12 cellular contexts compared by ENCODE assay signal in the genomic region with DNA sequence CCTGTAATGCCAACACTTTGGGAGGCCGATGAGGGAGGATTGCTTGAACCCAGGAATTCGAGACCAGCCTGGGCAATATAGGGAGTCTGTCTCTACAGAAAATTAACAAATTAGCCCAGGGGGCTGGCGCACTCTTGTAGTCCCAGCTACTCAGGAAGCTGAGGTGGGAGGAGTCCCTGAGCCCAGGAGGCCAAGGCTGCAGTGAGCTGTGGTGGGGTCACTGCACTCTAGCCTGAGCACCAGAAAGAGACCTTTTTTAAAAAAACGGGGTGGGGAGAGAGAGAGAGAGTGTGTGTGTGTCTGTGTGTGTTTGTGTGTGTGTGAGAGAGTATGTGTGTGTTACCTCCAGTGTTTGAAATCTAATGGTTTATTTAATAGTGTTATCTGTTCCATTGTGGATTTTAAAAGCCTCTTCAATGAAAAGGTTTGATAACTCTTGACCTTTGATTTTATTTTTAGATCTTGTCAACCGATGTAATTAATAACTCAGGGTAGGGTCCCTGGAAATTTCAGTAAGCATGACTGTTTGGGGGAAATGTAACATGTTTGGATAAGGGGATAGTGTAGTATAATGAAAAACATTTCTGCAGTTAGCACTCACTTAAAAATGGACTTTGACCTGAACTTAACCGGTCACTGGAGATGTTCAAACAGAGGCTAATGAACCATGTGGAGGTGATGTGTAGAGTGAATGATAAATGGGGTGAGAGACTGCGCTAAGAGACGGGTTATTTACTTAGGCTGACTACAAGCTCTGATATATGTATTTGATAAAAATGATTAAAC. TPM values are rescaled to one million over a fixed set of nuclear protein-coding genes. Genes with fewer than 3 reads are reported as not detected.
A peak's percentile ranks its signal among the peaks of the same experiment; 100 is the strongest.
DNase-seq lines count a peak whose midpoint lies in the region; ATAC-seq and TF ChIP-seq lines count a peak whose summit lies in the region.
"Had no signal": no experiment of that assay in that cellular context is flagged by ENCODE, and none has a peak within 500 bp of the region (broad histone marks: within the 10 kb centered on the region; RNA-seq: fewer than 3 reads in every experiment).

No MANE protein-coding gene starts in this region.

- H3K9me3 ChIP-seq in Panc1 (ENCODE audit: control insufficient read depth, insufficient read depth, low read depth, low read length) = no peaks in the 10 kb centered on the region
- no peaks in the 10 kb centered on the region for H3K9me3 ChIP-seq in PC-3 (ENCODE audit: low read length)

- no peak for ATAC-seq in activated naive CD8-positive, alpha-beta T cell treated with anti-CD3 and anti-CD28 coated beads, Interleukin-2, amount 10 ng/mL, durations not matched to agents 7 days and 5 days (ENCODE audit: low read depth)
- ATAC-seq in Panc1 (no peak), left colon (peak; percentile 56), PC-3 (no peak), GM18873 (IDR thresholded peaks at IDR 0.05; ENCODE audit: low FRiP score, unreplicated experiment) (no peak)
- no peak for ATAC-seq in stimulated activated effector memory CD8-positive, alpha-beta T cell treated with anti-CD3 and anti-CD28 coated beads, Interleukin-12 subunit alpha, Interleukin-12 subunit beta, amount 100 ng/mL, for 72 hours
- no peak for ATAC-seq in activated CD4-positive, CD25-positive, alpha-beta regulatory T cell treated with anti-CD3 and anti-CD28 coated beads, Interleukin-2, amount 50 U/mL, for 24 hours

- no peak overlapping the region for H2AFZ ChIP-seq in PC-3 (ENCODE audit: low read length)

- no peak overlapping the region for H3K4me3 Mint-ChIP-seq in activated naive CD8-positive, alpha-beta T cell treated with anti-CD3 and anti-CD28 coated beads, Interleukin-2, amount 10 ng/mL, durations not matched to agents 7 days and 5 days
- H3K4me3 Mint-ChIP-seq in activated naive CD8-positive, alpha-beta T cell treated with anti-CD3 and anti-CD28 coated beads for 36 hours = no peak overlapping the region
- no peak overlapping the region for H3K4me3 Mint-ChIP-seq in stimulated activated effector memory CD8-positive, alpha-beta T cell treated with anti-CD3 and anti-CD28 coated beads, Interleukin-12 subunit alpha, Interleukin-12 subunit beta, amount 100 ng/mL, for 72 hours

- no peak for DNase-seq in activated naive CD8-positive, alpha-beta T cell treated with anti-CD3 and anti-CD28 coated beads, Interleukin-2, amount 10 ng/mL, durations not matched to agents 7 days and 5 days
- no peak for DNase-seq in activated naive CD8-positive, alpha-beta T cell treated with anti-CD3 and anti-CD28 coated beads for 36 hours
- DNase-seq in Panc1 (ENCODE audit: low read depth, low spot score) (no peak), left colon (no peak), PC-3 (no peak)
- DNase-seq in stimulated activated effector memory CD8-positive, alpha-beta T cell treated with anti-CD3 and anti-CD28 coated beads, Interleukin-12 subunit alpha, Interleukin-12 subunit beta, amount 100 ng/mL, for 72 hours (ENCODE audit: low spot score in 2 of 2) = no peak
- DNase-seq: DMS79, IMR-90, NCI-H1105, NCI-H446 had no signal

- no peak overlapping the region for H3K9ac ChIP-seq in PC-3 (ENCODE audit: low read length)

- H3K79me2 ChIP-seq in PC-3 (ENCODE audit: low read length) = no peaks in the 10 kb centered on the region

- H3K4me1 Mint-ChIP-seq in activated naive CD8-positive, alpha-beta T cell treated with anti-CD3 and anti-CD28 coated beads, Interleukin-2, amount 10 ng/mL, durations not matched to agents 7 days and 5 days = no peaks in the 10 kb centered on the region
- H3K4me1 Mint-ChIP-seq in activated naive CD8-positive, alpha-beta T cell treated with anti-CD3 and anti-CD28 coated beads for 36 hours = no peaks in the 10 kb centered on the region
- peaks cover 10% of the 10 kb centered on the region for H3K4me1 Mint-ChIP-seq in stimulated activated effector memory CD8-positive, alpha-beta T cell treated with anti-CD3 and anti-CD28 coated beads, Interleukin-12 subunit alpha, Interleukin-12 subunit beta, amount 100 ng/mL, for 72 hours

- POLR2A ChIA-PET in activated naive CD8-positive, alpha-beta T cell treated with anti-CD3 and anti-CD28 coated beads, Interleukin-2, amount 10 ng/mL, durations not matched to agents 7 days and 5 days (lab: Charles Lee) = interaction anchor here (0.9 kb wide), 1 partner anchor 8 kb away, joined by 3 read pairs; no protein-coding TSS in a partner anchor
- POLR2A ChIA-PET in Panc1 (lab: Charles Lee) = no interaction called here
- POLR2A ChIA-PET in PC-3 (lab: Charles Lee; ENCODE audit: unreplicated experiment) = no interaction called here

- H3K27me3 Mint-ChIP-seq in activated naive CD8-positive, alpha-beta T cell treated with anti-CD3 and anti-CD28 coated beads, Interleukin-2, amount 10 ng/mL, durations not matched to agents 7 days and 5 days = no peaks in the 10 kb centered on the region
- no peaks in the 10 kb centered on the region for H3K27me3 Mint-ChIP-seq in activated naive CD8-positive, alpha-beta T cell treated with anti-CD3 and anti-CD28 coated beads for 36 hours

- H3K27me3 ChIP-seq in Panc1 (ENCODE audit: control insufficient read depth, insufficient read depth, low read length) (no peaks in the 10 kb centered on the region), PC-3 (ENCODE audit: low read length) (no peaks in the 10 kb centered on the region)

- BruUV-seq in Panc1 (replicated peaks; lab: Mats Ljungman, UMichigan) (TSS peak; percentile 17), PC-3 (replicated peaks; lab: Mats Ljungman, UMichigan) (no TSS peak)

- H3K36me3 Mint-ChIP-seq in activated naive CD8-positive, alpha-beta T cell treated with anti-CD3 and anti-CD28 coated beads, Interleukin-2, amount 10 ng/mL, durations not matched to agents 7 days and 5 days = peaks cover 15% of the 10 kb centered on the region
- H3K36me3 Mint-ChIP-seq in activated naive CD8-positive, alpha-beta T cell treated with anti-CD3 and anti-CD28 coated beads for 36 hours = peaks cover 12% of the 10 kb centered on the region
- peaks cover 89% of the 10 kb centered on the region for H3K36me3 Mint-ChIP-seq in stimulated activated effector memory CD8-positive, alpha-beta T cell treated with anti-CD3 and anti-CD28 coated beads, Interleukin-12 subunit alpha, Interleukin-12 subunit beta, amount 100 ng/mL, for 72 hours

- no peaks in the 10 kb centered on the region for H3K9me2 ChIP-seq in PC-3 (replicated peaks; ENCODE audit: low read length)

- TF ChIP-seq CTCF in Panc1 (IDR thresholded peaks at IDR 0.05) = no peak
- no peak for TF ChIP-seq CTCF in PC-3 (conservative IDR thresholded peaks at IDR 0.05; ENCODE audit: low read depth, low read length)

- H3F3A ChIP-seq in PC-3 (ENCODE audit: low read length, unreplicated experiment) = no peaks in the 10 kb centered on the region

- H3K36me3 ChIP-seq in Panc1 (ENCODE audit: control insufficient read depth, insufficient read depth, low read length) (no peaks in the 10 kb centered on the region; the same call in 1 of the 2 replicates), PC-3 (ENCODE audit: low read depth, low read length) (peaks cover 4% of the 10 kb centered on the region; the same call in 1 of the 2 replicates)

- H3K9me3 Mint-ChIP-seq in activated naive CD8-positive, alpha-beta T cell treated with anti-CD3 and anti-CD28 coated beads, Interleukin-2, amount 10 ng/mL, durations not matched to agents 7 days and 5 days = no peaks in the 10 kb centered on the region
- no peaks in the 10 kb centered on the region for H3K9me3 Mint-ChIP-seq in activated naive CD8-positive, alpha-beta T cell treated with anti-CD3 and anti-CD28 coated beads for 36 hours
- H3K9me3 Mint-ChIP-seq in stimulated activated effector memory CD8-positive, alpha-beta T cell treated with anti-CD3 and anti-CD28 coated beads, Interleukin-12 subunit alpha, Interleukin-12 subunit beta, amount 100 ng/mL, for 72 hours = no peaks in the 10 kb centered on the region

- H4K20me1 ChIP-seq in PC-3 (ENCODE audit: low read length) = peaks cover 4% of the 10 kb centered on the region; the same call in 1 of the 2 replicates

- intact Hi-C loops in Panc1 (cut with micrococcal nuclease; ENCODE audit: unreplicated experiment) = no loop called here
- intact Hi-C loops in left colon (cut with DNase I, micrococcal nuclease) = no loop called here
- intact Hi-C loops in PC-3 (cut with micrococcal nuclease) = no loop called here

- CTCF ChIA-PET in Panc1 (lab: Charles Lee) = no interaction called here
- CTCF ChIA-PET in PC-3 (lab: Charles Lee) = interaction anchor here (0.6 kb wide), 1 partner anchor 27 kb away, joined by 4 read pairs; no protein-coding TSS in a partner anchor

- no peak overlapping the region for H3K4me2 ChIP-seq in PC-3 (ENCODE audit: low read length)

- in situ Hi-C loops in Panc1 (cut with HindIII; ENCODE audit: low pct_unique_long_range_greater_than_20kb, low sequenced_read_pairs) = no loop called here

- H3K4me3 ChIP-seq in Panc1 (ENCODE audit: low read depth in 2 of 2, low read length in 2 of 2) (no peak overlapping the region), PC-3 (ENCODE audit: low read length) (no peak overlapping the region)

- no peaks in the 10 kb centered on the region; the same call in 1 of the 2 replicates for H3K4me1 ChIP-seq in Panc1 (ENCODE audit: control insufficient read depth, insufficient read depth, low read length)
- peaks cover 10% of the 10 kb centered on the region for H3K4me1 ChIP-seq in PC-3 (ENCODE audit: insufficient read depth, low read length)

- H3K27ac Mint-ChIP-seq in activated naive CD8-positive, alpha-beta T cell treated with anti-CD3 and anti-CD28 coated beads, Interleukin-2, amount 10 ng/mL, durations not matched to agents 7 days and 5 days = peak overlapping the region; percentile 48
- no peak overlapping the region for H3K27ac Mint-ChIP-seq in activated naive CD8-positive, alpha-beta T cell treated with anti-CD3 and anti-CD28 coated beads for 36 hours
- H3K27ac Mint-ChIP-seq in stimulated activated effector memory CD8-positive, alpha-beta T cell treated with anti-CD3 and anti-CD28 coated beads, Interleukin-12 subunit alpha, Interleukin-12 subunit beta, amount 100 ng/mL, for 72 hours = peak overlapping the region; percentile 72

- H3K27ac ChIP-seq in Panc1 (ENCODE audit: low read length) (no peak overlapping the region), PC-3 (ENCODE audit: low read length) (no peak overlapping the region)

RNA-seq across cellular contexts. Expression of a gene that starts 29.7 kb away (rescaled TPM):
- total RNA-seq in activated naive CD8-positive, alpha-beta T cell treated with anti-CD3 and anti-CD28 coated beads, Interleukin-2, amount 10 ng/mL, durations not matched to agents 7 days and 5 days = 10 to 100 TPM; 67.1 to 83.4 TPM
- total RNA-seq in activated naive CD8-positive, alpha-beta T cell treated with anti-CD3 and anti-CD28 coated beads for 36 hours = 10 to 100 TPM; 33.6 to 34.4 TPM
- 75.8 TPM for total RNA-seq in Panc1 (2021; ENCODE audit: unreplicated experiment)
- polyA plus RNA-seq in Panc1 (2012; ENCODE audit: insufficient read length) = 26.9 TPM
- 10 to 100 TPM; 27.3 to 43.6 TPM for total RNA-seq in left colon
- total RNA-seq in PC-3 (2014; rRNA removed) = 43.1 and 146 TPM in 2 replicates
